Comparison of ENCODE assay signal across 8 cellular contexts in genomic region chrX:26783512-26784225, GRCh38.
DNase-seq lines count a peak whose midpoint lies in the region; ATAC-seq and TF ChIP-seq lines count a peak whose summit lies in the region.

No MANE protein-coding gene starts in this region.

- H3K27me3 Mint-ChIP-seq in activated naive CD4-positive, alpha-beta T cell treated with anti-CD3 and anti-CD28 coated beads, Interleukin-2, amount 10 ng/mL, durations not matched to agents 7 days and 5 days = no peaks in the 10 kb centered on the region
- no peaks in the 10 kb centered on the region for H3K27me3 Mint-ChIP-seq in osteocyte (ENCODE audit: unreplicated experiment)

- no peaks in the 10 kb centered on the region for H3K4me1 ChIP-seq in colonic mucosa

- H3K27ac Mint-ChIP-seq in activated naive CD4-positive, alpha-beta T cell treated with anti-CD3 and anti-CD28 coated beads, Interleukin-2, amount 10 ng/mL, durations not matched to agents 7 days and 5 days = no peak overlapping the region
- H3K27ac Mint-ChIP-seq in osteocyte (ENCODE audit: unreplicated experiment) = no peak overlapping the region

- peak; percentile 20 for TF ChIP-seq CTCF in colonic mucosa (IDR thresholded peaks at IDR 0.05)
- peak; percentile 56 for TF ChIP-seq CTCF in osteocyte (IDR thresholded peaks at IDR 0.05)

- no peak overlapping the region for H3K4me3 Mint-ChIP-seq in activated naive CD4-positive, alpha-beta T cell treated with anti-CD3 and anti-CD28 coated beads, Interleukin-2, amount 10 ng/mL, durations not matched to agents 7 days and 5 days
- H3K4me3 Mint-ChIP-seq in osteocyte (ENCODE audit: unreplicated experiment) = no peak overlapping the region

- no peaks in the 10 kb centered on the region for H3K36me3 ChIP-seq in colonic mucosa

- H3K4me1 Mint-ChIP-seq in activated naive CD4-positive, alpha-beta T cell treated with anti-CD3 and anti-CD28 coated beads, Interleukin-2, amount 10 ng/mL, durations not matched to agents 7 days and 5 days = no peaks in the 10 kb centered on the region
- no peaks in the 10 kb centered on the region for H3K4me1 Mint-ChIP-seq in osteocyte (ENCODE audit: unreplicated experiment)

- DNase-seq in activated naive CD4-positive, alpha-beta T cell treated with anti-CD3 and anti-CD28 coated beads, Interleukin-2, amount 10 ng/mL, durations not matched to agents 7 days and 5 days = peak; percentile 18
- DNase-seq in activated naive CD4-positive, alpha-beta T cell treated with Interleukin-2 at 50 U/mL for 16 hours = no peak
- DNase-seq in NCI-H345 treated with DMSO at 0.1 percent for 48 hours (lab: John Stamatoyannopoulos, UW; ENCODE audit: unreplicated experiment) (peak; percentile 17), colonic mucosa (peak; percentile 19), osteocyte (ENCODE audit: extremely low spot score, unreplicated experiment) (no peak), occipital lobe (lab: John Stamatoyannopoulos, UW) (no peak)

- H3K9ac ChIP-seq in colonic mucosa (ENCODE audit: low read depth in 2 of 2, low read length in 2 of 2) = no peak overlapping the region

- no peak overlapping the region for H3K4me3 ChIP-seq in colonic mucosa

- CTCF ChIA-PET in activated naive CD4-positive, alpha-beta T cell treated with anti-CD3 and anti-CD28 coated beads, Interleukin-2, amount 10 ng/mL, durations not matched to agents 7 days and 5 days (lab: Charles Lee) = interaction anchor here (1.1 to 1.4 kb wide), 2 partner anchors 13 to 136 kb away, joined by 3 to 4 read pairs; no protein-coding TSS in a partner anchor

- H3K9me3 ChIP-seq in colonic mucosa = no peaks in the 10 kb centered on the region

- no peaks in the 10 kb centered on the region for H3K27me3 ChIP-seq in colonic mucosa

- peak; percentile 57 for ATAC-seq in HG02623 (IDR thresholded peaks at IDR 0.05; ENCODE audit: unreplicated experiment)
- ATAC-seq in esophagus mucosa = no peak

- no peaks in the 10 kb centered on the region for H3K36me3 Mint-ChIP-seq in activated naive CD4-positive, alpha-beta T cell treated with anti-CD3 and anti-CD28 coated beads, Interleukin-2, amount 10 ng/mL, durations not matched to agents 7 days and 5 days
- no peaks in the 10 kb centered on the region for H3K36me3 Mint-ChIP-seq in osteocyte (ENCODE audit: unreplicated experiment)

- intact Hi-C loops in colonic mucosa (cut with DNase I) = no loop called here

- no peaks in the 10 kb centered on the region for H3K9me3 Mint-ChIP-seq in activated naive CD4-positive, alpha-beta T cell treated with anti-CD3 and anti-CD28 coated beads, Interleukin-2, amount 10 ng/mL, durations not matched to agents 7 days and 5 days
- peaks cover 7% of the 10 kb centered on the region for H3K9me3 Mint-ChIP-seq in osteocyte (ENCODE audit: unreplicated experiment)

- H3K27ac ChIP-seq in colonic mucosa = no peak overlapping the region

Comparison
In these comparisons a context has a peak if more than half of its experiments do, and no peak if none do; other contexts are left out.
1. DNase-seq: peak in activated naive CD4-positive, alpha-beta T cell treated with anti-CD3 and anti-CD28 coated beads, Interleukin-2, amount 10 ng/mL, durations not matched to agents 7 days and 5 days (single experiment), NCI-H345 treated with DMSO at 0.1 percent for 48 hours (single experiment) and colonic mucosa (single experiment); none in activated naive CD4-positive, alpha-beta T cell treated with Interleukin-2 at 50 U/mL for 16 hours (single experiment), osteocyte (single experiment) and occipital lobe (single experiment).